Comparison of ENCODE assay signal across 8 cellular contexts in the genomic region with DNA sequence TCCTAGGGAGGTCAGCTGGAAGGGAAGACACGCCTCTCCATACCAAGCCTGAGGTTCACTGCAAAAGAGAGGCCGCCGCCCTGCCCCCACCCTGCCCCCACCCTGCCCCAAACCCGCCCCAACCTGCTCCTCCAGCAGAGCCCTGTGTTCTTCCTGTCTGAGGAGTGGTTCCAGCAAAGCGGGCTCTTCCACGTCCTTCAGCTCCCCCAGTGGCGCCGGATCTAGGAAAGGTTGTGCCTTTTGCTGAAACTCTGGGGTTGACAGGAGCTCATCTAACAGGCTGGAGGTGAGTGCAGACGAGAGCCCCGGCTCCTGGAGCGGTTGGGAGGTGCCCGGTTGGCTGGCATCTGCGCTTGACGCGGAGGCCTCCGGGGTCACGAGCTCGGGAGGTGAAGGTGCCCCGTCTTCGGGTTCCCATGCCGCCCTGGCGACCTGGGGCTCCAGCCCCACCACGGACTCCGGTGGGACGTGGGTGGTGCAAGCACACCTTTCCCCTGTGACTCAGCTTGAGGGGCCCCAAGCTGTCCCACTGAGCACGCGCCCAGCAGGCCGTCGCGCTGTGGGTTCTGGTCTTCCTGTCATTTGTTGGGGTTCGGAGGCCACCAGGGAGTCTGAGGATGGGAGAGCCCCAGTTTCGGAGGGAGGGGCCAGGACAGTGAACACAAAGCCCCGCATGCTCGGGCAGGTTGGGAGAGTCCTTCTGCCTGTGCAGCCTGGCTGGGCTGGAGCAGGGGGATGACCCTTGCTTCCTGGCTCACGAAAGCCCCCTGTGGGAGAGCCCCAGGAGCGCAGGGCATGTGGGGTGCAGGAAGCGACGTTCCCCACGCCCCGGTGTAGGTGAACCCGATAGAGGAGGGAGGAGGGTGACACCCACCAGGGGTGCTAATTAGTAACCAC.
DNase-seq lines count a peak whose midpoint lies in the region; ATAC-seq and TF ChIP-seq lines count a peak whose summit lies in the region.

No MANE protein-coding gene starts in this region.

- H3K9me3 ChIP-seq in muscle layer of colon (ENCODE audit: low read length), result no peaks in the 10 kb centered on the region

- H3K4me1 ChIP-seq in muscle layer of colon (ENCODE audit: insufficient read depth, low read length), result peaks cover 3% of the 10 kb centered on the region

- H3K27ac ChIP-seq in muscle layer of colon (ENCODE audit: low read depth, low read length) (no peak overlapping the region), caudate nucleus (ENCODE audit: low read depth, low read length) (no peak overlapping the region)

- H3K4me3 Mint-ChIP-seq in activated CD4-positive, alpha-beta T cell treated with anti-CD3 and anti-CD28 coated beads, Interleukin-2, amount 10 ng/mL, durations not matched to agents 24 days and 14 days, result peak overlapping the region; percentile 81
- H3K4me3 Mint-ChIP-seq in endothelial cell (ENCODE audit: unreplicated experiment), result peak overlapping the region; percentile 68

- no peak for TF ChIP-seq CTCF in endothelial cell (IDR thresholded peaks at IDR 0.05; ENCODE audit: unreplicated experiment)

- ATAC-seq in GM18870 (IDR thresholded peaks at IDR 0.05; ENCODE audit: unreplicated experiment) (peak; percentile 60), HG03097 (IDR thresholded peaks at IDR 0.05; ENCODE audit: low FRiP score, unreplicated experiment) (peak; percentile 66)

- peaks cover 0 to 13% of the 10 kb centered on the region in 2 donors for H3K27me3 ChIP-seq in muscle layer of colon (ENCODE audit: control insufficient read depth in 1 of 2, insufficient read depth in 2 of 2, low read length in 2 of 2)

- H3K9ac ChIP-seq in muscle layer of colon (ENCODE audit: low read length), result no peak overlapping the region

- H3K36me3 Mint-ChIP-seq in activated CD4-positive, alpha-beta T cell treated with anti-CD3 and anti-CD28 coated beads, Interleukin-2, amount 10 ng/mL, durations not matched to agents 24 days and 14 days (ENCODE audit: low read depth), result peaks cover 8% of the 10 kb centered on the region
- H3K36me3 Mint-ChIP-seq in endothelial cell (ENCODE audit: low read depth, unreplicated experiment), result peaks cover 18% of the 10 kb centered on the region

- peaks cover 16% of the 10 kb centered on the region for H3K4me1 Mint-ChIP-seq in activated CD4-positive, alpha-beta T cell treated with anti-CD3 and anti-CD28 coated beads, Interleukin-2, amount 10 ng/mL, durations not matched to agents 24 days and 14 days
- H3K4me1 Mint-ChIP-seq in endothelial cell (ENCODE audit: unreplicated experiment), result peaks cover 9% of the 10 kb centered on the region

- H3K36me3 ChIP-seq in muscle layer of colon (ENCODE audit: insufficient read depth, low read length), result no peaks in the 10 kb centered on the region

- DNase-seq in activated CD4-positive, alpha-beta T cell treated with anti-CD3 and anti-CD28 coated beads, Interleukin-2, amount 10 ng/mL, durations not matched to agents 24 days and 14 days, result peak; percentile 90
- peak; percentile 54 for DNase-seq in endothelial cell (ENCODE audit: low spot score)
- peak; percentile 20 to 60 for DNase-seq in stimulated activated CD8-positive, alpha-beta memory T cell treated with anti-CD3 and anti-CD28 coated beads, Interleukin-7, amount 100 ng/mL, for 4 hours (ENCODE audit: low read depth in 2 of 2)
- DNase-seq in caudate nucleus (lab: John Stamatoyannopoulos, UW), result no peak
- no peak for DNase-seq in COR-L47 (lab: John Stamatoyannopoulos, UW)

- peak overlapping the region; percentile 26 for H3K4me3 ChIP-seq in muscle layer of colon (ENCODE audit: low read depth in 1 of 2, low read length in 2 of 2)

- H3K27ac Mint-ChIP-seq in activated CD4-positive, alpha-beta T cell treated with anti-CD3 and anti-CD28 coated beads, Interleukin-2, amount 10 ng/mL, durations not matched to agents 24 days and 14 days, result peak overlapping the region; percentile 62
- no peak overlapping the region for H3K27ac Mint-ChIP-seq in endothelial cell (ENCODE audit: unreplicated experiment)

- intact Hi-C loops in activated CD4-positive, alpha-beta T cell treated with anti-CD3 and anti-CD28 coated beads, Interleukin-2, amount 10 ng/mL, durations not matched to agents 24 days and 14 days (cut with micrococcal nuclease), result no loop called here

- H3K27me3 Mint-ChIP-seq in activated CD4-positive, alpha-beta T cell treated with anti-CD3 and anti-CD28 coated beads, Interleukin-2, amount 10 ng/mL, durations not matched to agents 24 days and 14 days, result peaks cover 15% of the 10 kb centered on the region
- peaks cover 42% of the 10 kb centered on the region for H3K27me3 Mint-ChIP-seq in endothelial cell (ENCODE audit: unreplicated experiment)

- peaks cover 24% of the 10 kb centered on the region for H3K9me3 Mint-ChIP-seq in activated CD4-positive, alpha-beta T cell treated with anti-CD3 and anti-CD28 coated beads, Interleukin-2, amount 10 ng/mL, durations not matched to agents 24 days and 14 days
- peaks cover 38% of the 10 kb centered on the region for H3K9me3 Mint-ChIP-seq in endothelial cell (ENCODE audit: unreplicated experiment)

Comparison
In these comparisons a context has a peak if more than half of its experiments do, and no peak if none do; other contexts are left out.
1. DNase-seq: peak in activated CD4-positive, alpha-beta T cell treated with anti-CD3 and anti-CD28 coated beads, Interleukin-2, amount 10 ng/mL, durations not matched to agents 24 days and 14 days (single experiment), endothelial cell (single experiment) and stimulated activated CD8-positive, alpha-beta memory T cell treated with anti-CD3 and anti-CD28 coated beads, Interleukin-7, amount 100 ng/mL, for 4 hours (2 of 2); none in caudate nucleus (0 of 61) and COR-L47 (single experiment).